ENCODE assay signal across 1 cellular context in genomic region chr12:93662961-93663728, GRCh38.
A peak's percentile ranks its signal among the peaks of the same experiment; 100 is the strongest.
TF ChIP-seq lines count a peak whose summit lies in the region.

No MANE protein-coding gene starts in this region.

TF ChIP-seq in K562, 482 proteins besides CTCF, POLR2A, EP300 and RAD21 (continued from another document):
- peak; percentile 79 for TF ChIP-seq HMBOX1 (IDR thresholded peaks at IDR 0.05)
- 0 out of 2 replicates have a peak, but pooled peaks have one; percentile 16 for TF ChIP-seq TCF3 (CRISPR knock-in tag; IDR thresholded peaks at IDR 0.05)
- 0 out of 4 replicates have a peak, but pooled peaks of 1 of the 2 experiments have one; percentile 9 for TF ChIP-seq FOXA3 (CRISPR knock-in tag; conservative IDR thresholded peaks at IDR 0.05 in 1 of 2, IDR thresholded peaks at IDR 0.05 in 1 of 2)
- peak; percentile 15; the same call in 1 of the 2 replicates for TF ChIP-seq ZBTB33 (CRISPR knock-in tag; IDR thresholded peaks at IDR 0.05)
- no peak for TF ChIP-seq NFYB (IDR thresholded peaks at IDR 0.05; ENCODE audit: extremely low read depth, insufficient read length)
- TF ChIP-seq SMAD4 (CRISPR knock-in tag; conservative IDR thresholded peaks at IDR 0.05), result 0 out of 2 replicates have a peak, but pooled peaks have one; percentile 44
- 0 out of 4 replicates have a peak, but pooled peaks of 1 of the 2 experiments have one; percentile 22 for TF ChIP-seq MAZ (CRISPR knock-in tag; conservative IDR thresholded peaks at IDR 0.05 in 1 of 2, IDR thresholded peaks at IDR 0.05 in 1 of 2)
TF ChIP-seq in K562: peak in this region for 6.
